In genomic region chr12:42382013-42382696, GRCh38 we compare ENCODE assay signal across 14 cellular contexts. TPM values are rescaled to one million over a fixed set of nuclear protein-coding genes. Genes with fewer than 3 reads are reported as not detected.
A peak's percentile ranks its signal among the peaks of the same experiment; 100 is the strongest.
DNase-seq lines count a peak whose midpoint lies in the region; ATAC-seq and TF ChIP-seq lines count a peak whose summit lies in the region.
"Had no signal": no experiment of that assay in that cellular context is flagged by ENCODE, and none has a peak within 500 bp of the region (broad histone marks: within the 10 kb centered on the region; RNA-seq: fewer than 3 reads in every experiment).

No MANE protein-coding gene starts in this region.

- H3K27me3 Mint-ChIP-seq in dendritic cell treated with granulocyte-macrophage colony-stimulating factor and Interleukin-4, amounts not matched to agents 40 ng/mL and 50 ng/mL, for 4 days: no peaks in the 10 kb centered on the region
- no peaks in the 10 kb centered on the region for H3K27me3 Mint-ChIP-seq in neural progenitor cell (ENCODE audit: insufficient read depth, low read depth)
- H3K27me3 Mint-ChIP-seq: activated CD8-positive, alpha-beta memory T cell treated with anti-CD3 and anti-CD28 coated beads, Interleukin-2, amount 10 ng/mL, durations not matched to agents 7 days and 5 days; naive thymus-derived CD4-positive, alpha-beta T cell had no signal

- ATAC-seq in HG03520 (IDR thresholded peaks at IDR 0.05; ENCODE audit: unreplicated experiment): no peak
- ATAC-seq: activated CD8-positive, alpha-beta memory T cell treated with anti-CD3 and anti-CD28 coated beads, Interleukin-2, amount 10 ng/mL, durations not matched to agents 7 days and 5 days; naive thymus-derived CD4-positive, alpha-beta T cell had no signal

- H4K20me1 ChIP-seq in neural progenitor cell (ENCODE audit: low read depth): no peaks in the 10 kb centered on the region

- no peaks in the 10 kb centered on the region for H3K9me3 ChIP-seq in neural progenitor cell (ENCODE audit: low read depth)
- H3K9me3 ChIP-seq: Caco-2, sigmoid colon had no signal

- H3K27me3 ChIP-seq in neural progenitor cell: no peaks in the 10 kb centered on the region
- H3K27me3 ChIP-seq: sigmoid colon had no signal

- H3K9ac ChIP-seq in neural progenitor cell: no peak overlapping the region

- H3K4me3 Mint-ChIP-seq in dendritic cell treated with granulocyte-macrophage colony-stimulating factor and Interleukin-4, amounts not matched to agents 40 ng/mL and 50 ng/mL, for 4 days: peak overlapping the region; percentile 32
- no peak overlapping the region for H3K4me3 Mint-ChIP-seq in neural progenitor cell
- H3K4me3 Mint-ChIP-seq: activated CD8-positive, alpha-beta memory T cell treated with anti-CD3 and anti-CD28 coated beads, Interleukin-2, amount 10 ng/mL, durations not matched to agents 7 days and 5 days had no signal

- no peaks in the 10 kb centered on the region for H3K9me3 Mint-ChIP-seq in dendritic cell treated with granulocyte-macrophage colony-stimulating factor and Interleukin-4, amounts not matched to agents 40 ng/mL and 50 ng/mL, for 4 days
- no peaks in the 10 kb centered on the region for H3K9me3 Mint-ChIP-seq in neural progenitor cell
- H3K9me3 Mint-ChIP-seq: naive thymus-derived CD4-positive, alpha-beta T cell had no signal

- H3K4me1 ChIP-seq in neural progenitor cell: peaks cover 17% of the 10 kb centered on the region
- H3K4me1 ChIP-seq: sigmoid colon had no signal

- no peak for TF ChIP-seq CTCF in neural progenitor cell (IDR thresholded peaks at IDR 0.05)

- H3K27ac Mint-ChIP-seq in dendritic cell treated with granulocyte-macrophage colony-stimulating factor and Interleukin-4, amounts not matched to agents 40 ng/mL and 50 ng/mL, for 4 days: peak overlapping the region; percentile 88
- H3K27ac Mint-ChIP-seq in neural progenitor cell: no peak overlapping the region

- no peak overlapping the region for H3K4me3 ChIP-seq in neural progenitor cell
- H3K4me3 ChIP-seq: sigmoid colon had no signal

- peaks cover 38% of the 10 kb centered on the region for H3K4me1 Mint-ChIP-seq in dendritic cell treated with granulocyte-macrophage colony-stimulating factor and Interleukin-4, amounts not matched to agents 40 ng/mL and 50 ng/mL, for 4 days (ENCODE audit: low read depth)
- no peaks in the 10 kb centered on the region for H3K4me1 Mint-ChIP-seq in neural progenitor cell

- H2AFZ ChIP-seq in neural progenitor cell (replicated peaks): no peak overlapping the region

- H3F3A ChIP-seq in neural progenitor cell (ENCODE audit: low read depth): peaks cover 9% of the 10 kb centered on the region

- intact Hi-C loops in dendritic cell treated with granulocyte-macrophage colony-stimulating factor and Interleukin-4, amounts not matched to agents 40 ng/mL and 50 ng/mL, for 4 days (cut with micrococcal nuclease): no loop called here

- peak overlapping the region; percentile 68 for H3K27ac ChIP-seq in neural progenitor cell
- H3K27ac ChIP-seq: sigmoid colon had no signal

- H3K4me2 ChIP-seq in neural progenitor cell: peak overlapping the region; percentile 59

- peak; percentile 13 for DNase-seq in EH (ENCODE audit: low read depth)
- peak; percentile 12 to 24 for DNase-seq in Kasumi-1 (lab: John Stamatoyannopoulos, UW)
- DNase-seq in neural progenitor cell (ENCODE audit: low spot score): peak; percentile 19
- DNase-seq in NCI-H82 treated with DMSO at 0.1 percent for 48 hours (lab: John Stamatoyannopoulos, UW; ENCODE audit: unreplicated experiment): no peak
- no peak for DNase-seq in activated T-cell treated with anti-CD3 and anti-CD28 coated beads for 4 hours
- DNase-seq: activated CD8-positive, alpha-beta memory T cell treated with anti-CD3 and anti-CD28 coated beads, Interleukin-2, amount 10 ng/mL, durations not matched to agents 7 days and 5 days; Caco-2; kidney glomerular epithelial cell; naive thymus-derived CD4-positive, alpha-beta T cell; NCI-H1105; NCI-H524; sigmoid colon had no signal

- H3K79me2 ChIP-seq in neural progenitor cell (ENCODE audit: low read depth): no peaks in the 10 kb centered on the region

- peaks cover 25% of the 10 kb centered on the region for H3K36me3 Mint-ChIP-seq in dendritic cell treated with granulocyte-macrophage colony-stimulating factor and Interleukin-4, amounts not matched to agents 40 ng/mL and 50 ng/mL, for 4 days (ENCODE audit: low read depth)
- peaks cover 15% of the 10 kb centered on the region for H3K36me3 Mint-ChIP-seq in neural progenitor cell

- H3K36me3 ChIP-seq in neural progenitor cell: no peaks in the 10 kb centered on the region
- H3K36me3 ChIP-seq: sigmoid colon had no signal

RNA-seq across cellular contexts. Expression of gene PPHLN1, which starts 56.2 kb away (rescaled TPM):
- 81.5 and 95.5 TPM in 2 replicates for total RNA-seq in neural progenitor cell (ENCODE audit: low replicate concordance)

RNA-seq across cellular contexts. Expression of gene ZCRB1, which starts 56.3 kb away (rescaled TPM):
- 45.9 and 84.7 TPM in 2 replicates for total RNA-seq in neural progenitor cell (ENCODE audit: low replicate concordance)

Comparison
In these comparisons a context has a peak if more than half of its experiments do, and no peak if none do; other contexts are left out.
1. DNase-seq: peak in EH (single experiment), Kasumi-1 (2 of 2) and neural progenitor cell (single experiment); none in NCI-H82 treated with DMSO at 0.1 percent for 48 hours (single experiment) and activated T-cell treated with anti-CD3 and anti-CD28 coated beads for 4 hours (single experiment).